ENCODE assay signal across 8 cellular contexts in the genomic region with DNA sequence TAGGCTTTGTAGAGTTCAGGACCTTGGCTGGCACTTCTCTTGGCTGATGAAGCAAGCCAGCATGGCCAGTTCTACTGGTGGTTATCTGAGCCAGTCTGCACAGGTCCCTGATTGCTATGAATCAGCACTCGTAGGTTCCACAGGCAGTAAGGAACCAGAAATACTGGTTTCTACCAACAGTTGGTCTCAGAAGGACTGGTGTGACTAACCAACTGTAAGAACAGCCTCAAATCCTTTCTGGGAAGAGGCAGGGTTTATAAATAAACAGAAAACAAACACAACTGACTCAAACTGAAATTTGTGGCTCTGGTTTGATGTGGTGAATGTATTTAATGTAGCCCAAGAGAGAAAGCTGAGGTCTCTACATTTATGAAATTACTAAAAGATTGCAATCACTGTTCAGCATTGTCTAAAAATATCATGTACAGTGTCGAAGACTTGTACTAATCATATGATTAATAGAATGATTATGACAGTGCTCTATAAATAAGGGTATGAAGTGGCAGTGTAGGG.
DNase-seq lines count a peak whose midpoint lies in the region; ATAC-seq and TF ChIP-seq lines count a peak whose summit lies in the region.

No MANE protein-coding gene starts in this region.

- DNase-seq in DMS153 (lab: John Stamatoyannopoulos, UW) (peak; percentile 92), RKO (ENCODE audit: low spot score) (peak; percentile 31), fibroblast of mammary gland (ENCODE audit: low read depth) (peak; percentile 79), cerebellar nuclear complex (lab: John Stamatoyannopoulos, UW) (no peak), superior temporal gyrus (ENCODE audit: extremely low spot score) (no peak)
- peak in 2 of 3 experiments; percentile 10 to 17 for DNase-seq in stimulated activated CD4-positive, alpha-beta T cell treated with anti-CD3 and anti-CD28 coated beads, TNF-alpha, amount 100 ng/mL, for 24 hours (ENCODE audit: low read depth in 3 of 3)

- ATAC-seq in GM19324 (IDR thresholded peaks at IDR 0.05; ENCODE audit: low FRiP score, unreplicated experiment) (peak; percentile 68), HG03139 (IDR thresholded peaks at IDR 0.05; ENCODE audit: unreplicated experiment) (peak; percentile 87)

- no peak overlapping the region for H3K4me3 ChIP-seq in fibroblast of mammary gland (ENCODE audit: control insufficient read depth, low read depth, low read length)

- TF ChIP-seq CTCF in fibroblast of mammary gland (conservative IDR thresholded peaks at IDR 0.05; ENCODE audit: control insufficient read depth, insufficient read depth, low read depth, low read length), result no peak

Comparison
In these comparisons a context has a peak if more than half of its experiments do, and no peak if none do; other contexts are left out.
1. DNase-seq: peak in DMS153 (single experiment), RKO (single experiment), fibroblast of mammary gland (single experiment) and stimulated activated CD4-positive, alpha-beta T cell treated with anti-CD3 and anti-CD28 coated beads, TNF-alpha, amount 100 ng/mL, for 24 hours (2 of 3); none in cerebellar nuclear complex (0 of 2) and superior temporal gyrus (single experiment).